In the genomic region with DNA sequence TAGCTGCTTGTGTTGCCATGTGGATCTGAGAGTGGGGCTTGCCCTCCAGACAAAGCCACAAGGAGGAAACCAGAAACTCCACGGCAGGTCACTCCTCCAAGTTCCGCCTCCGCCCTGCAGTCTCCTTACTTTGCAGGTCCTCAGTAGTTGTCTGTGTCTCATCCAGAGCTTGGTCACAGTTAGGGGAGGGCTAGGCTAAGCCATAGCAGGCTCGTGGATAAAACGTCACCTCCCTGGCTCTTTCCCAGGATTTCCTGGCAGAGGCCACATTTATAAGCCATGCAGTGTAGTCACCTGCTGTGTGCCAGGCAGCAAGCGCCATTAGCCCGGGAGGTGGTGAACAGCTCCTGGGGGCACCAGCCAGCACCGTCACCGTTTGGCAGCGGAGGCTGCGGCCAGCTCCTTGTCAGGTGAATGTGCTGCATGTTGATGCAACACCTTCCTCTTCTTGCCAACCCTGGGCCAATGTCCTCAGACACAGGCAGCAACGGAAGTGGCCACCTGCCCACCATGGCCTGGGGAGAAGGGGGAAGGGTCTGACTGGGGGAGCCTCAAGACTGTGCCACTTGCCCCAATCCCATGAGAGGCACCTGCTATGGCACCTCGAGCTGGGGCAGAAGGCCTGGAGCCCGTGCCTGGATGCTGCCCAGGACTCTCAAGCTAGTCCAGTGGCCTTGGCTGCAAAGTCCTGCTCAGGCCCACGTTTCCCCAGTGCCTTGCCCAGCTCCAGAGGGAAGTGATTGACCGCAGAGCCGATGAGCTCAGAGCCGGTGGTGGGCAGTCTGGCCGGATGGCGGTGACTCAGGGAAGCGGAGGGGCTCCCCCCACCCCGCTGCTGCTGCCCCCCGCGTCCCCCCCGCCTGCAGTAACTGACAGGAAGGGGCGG, we compare ENCODE assay signal across 8 cellular contexts. TPM values are rescaled to one million over a fixed set of nuclear protein-coding genes. Genes with fewer than 3 reads are reported as not detected.
DNase-seq lines count a peak whose midpoint lies in the region; ATAC-seq and TF ChIP-seq lines count a peak whose summit lies in the region.

No MANE protein-coding gene starts in this region.

- H3K4me3 ChIP-seq in IMR-90 (ENCODE audit: insufficient read depth, low read depth, low read length) (no peak overlapping the region), astrocyte of the spinal cord (ENCODE audit: low read depth, low read length) (no peak overlapping the region), liver (ENCODE audit: low read depth in 1 of 3, low read length in 3 of 3) (no peak overlapping the region), thoracic aorta (peak overlapping the region; percentile 36)

- H3K79me1 ChIP-seq in IMR-90 (ENCODE audit: low read depth in 1 of 2, low read length in 2 of 2), result no peaks in the 10 kb centered on the region

- ATAC-seq in IMR-90 (ENCODE audit: low read depth), result peak; percentile 62
- peak; percentile 90 for ATAC-seq in SK-N-SH treated with all-trans-retinoic acid at 6 μM for 48 hours
- ATAC-seq in thoracic aorta (ENCODE audit: insufficient number of reproducible peaks, low FRiP score, low read depth), result no peak
- ATAC-seq in GM18870 (IDR thresholded peaks at IDR 0.05; ENCODE audit: unreplicated experiment), result no peak
- no peak for ATAC-seq in HG03342 (IDR thresholded peaks at IDR 0.05; ENCODE audit: unreplicated experiment)

- no peak overlapping the region for H3K18ac ChIP-seq in IMR-90 (ENCODE audit: low read depth, low read length)

- intact Hi-C loops in IMR-90 (cut with micrococcal nuclease), result no loop called here

- H3K4me1 ChIP-seq in IMR-90 (ENCODE audit: control insufficient read depth, insufficient read depth, low read length) (no peaks in the 10 kb centered on the region), liver (ENCODE audit: control insufficient read depth in 4 of 4, insufficient read depth in 4 of 4, low read length in 3 of 4) (peaks cover 4 to 17% (median 11%) of the 10 kb centered on the region in 4 donors), thoracic aorta (ENCODE audit: control insufficient read depth in 1 of 2, low read depth in 2 of 2) (peaks cover 9 to 16% of the 10 kb centered on the region in 2 donors)

- no peak overlapping the region for H2AFZ ChIP-seq in IMR-90 (replicated peaks; ENCODE audit: low read length, poor library complexity)

- H2BK5ac ChIP-seq in IMR-90 (ENCODE audit: low read depth, low read length, poor library complexity, severe bottlenecking), result no peak overlapping the region

- POLR2A ChIA-PET in IMR-90 (lab: Charles Lee; ENCODE audit: unreplicated experiment), result no interaction called here

- DNase-seq in C1 segment of cervical spinal cord (lab: John Stamatoyannopoulos, UW) (peak in 9 of 14 donors; percentile 9 to 81 (median 21)), IMR-90 (peak; percentile 47), astrocyte of the spinal cord (ENCODE audit: low read depth, low spot score) (peak; percentile 64), thoracic aorta (ENCODE audit: low spot score) (no peak)

- BruUV-seq in IMR-90 (replicated peaks; lab: Mats Ljungman, UMichigan), result no TSS peak

- peaks cover 49% of the 10 kb centered on the region for H3K27me3 ChIP-seq in IMR-90 (ENCODE audit: control insufficient read depth, insufficient read depth, low read length)
- peaks cover 0 to 1% (median 0%) of the 10 kb centered on the region in 4 donors for H3K27me3 ChIP-seq in liver (ENCODE audit: control insufficient read depth in 4 of 4, insufficient read depth in 4 of 4, low read length in 3 of 4)
- peaks cover 5% of the 10 kb centered on the region for H3K27me3 ChIP-seq in thoracic aorta (replicated peaks; ENCODE audit: insufficient read depth)

- no peak overlapping the region for H3K4ac ChIP-seq in IMR-90 (ENCODE audit: low read depth, low read length)

- H3K27ac ChIP-seq in IMR-90 (ENCODE audit: insufficient read depth, low read length) (no peak overlapping the region), liver (ENCODE audit: low read depth in 1 of 2, low read length in 2 of 2) (peak overlapping the region; percentile 58 to 66), thoracic aorta (no peak overlapping the region)

- 77% methylated on average over 8 of the region's 26 CpGs; no CpG with 5 or more reads in 1 of the 2 experiments for WGBS in IMR-90 (ENCODE audit: extremely low coverage in 2 of 2, insufficient read length in 1 of 2), 2 experiments
- WGBS in liver, result 33% methylated on average over 26 of the region's 26 CpGs

- no peak overlapping the region; the same call in 1 of the 2 replicates for H2AK5ac ChIP-seq in IMR-90 (ENCODE audit: low read depth, low read length)

- H3K36me3 ChIP-seq in IMR-90 (ENCODE audit: control insufficient read depth, insufficient read depth, low read length), result no peaks in the 10 kb centered on the region
- no peaks in the 10 kb centered on the region for H3K36me3 ChIP-seq in liver (ENCODE audit: control insufficient read depth in 4 of 4, insufficient read depth in 3 of 4, low read depth in 1 of 4, low read length in 3 of 4)
- no peaks in the 10 kb centered on the region for H3K36me3 ChIP-seq in thoracic aorta

- H3K4me2 ChIP-seq in IMR-90 (ENCODE audit: low read depth, low read length), result no peak overlapping the region

- H2AK9ac ChIP-seq in IMR-90 (replicated peaks; ENCODE audit: low read depth, low read length, poor library complexity), result no peak overlapping the region

- CTCF ChIA-PET in IMR-90 (lab: Yijun Ruan, JAX), result interaction anchor here (1.1 kb wide), 1 partner anchor 13 kb away, joined by 3 read pairs; no protein-coding TSS in a partner anchor

- no peak overlapping the region for H2BK20ac ChIP-seq in IMR-90 (ENCODE audit: low read depth, low read length)

- dilution Hi-C loops in IMR-90 (cut with HindIII; ENCODE audit: low sequenced_read_pairs, unreplicated experiment), result no loop called here

- no peaks in the 10 kb centered on the region for H3K9me1 ChIP-seq in IMR-90 (ENCODE audit: insufficient read depth, low read length)

- H3K9ac ChIP-seq in IMR-90 (ENCODE audit: low read depth, low read length), result no peak overlapping the region
- no peak overlapping the region for H3K9ac ChIP-seq in liver (ENCODE audit: low read depth in 1 of 2, low read length in 2 of 2)

- no peak overlapping the region for H4K5ac ChIP-seq in IMR-90 (ENCODE audit: low read depth, low read length)

- H3K23ac ChIP-seq in IMR-90 (ENCODE audit: low read depth, low read length), result no peak overlapping the region

- H3K9me3 ChIP-seq in IMR-90 (ENCODE audit: control insufficient read depth, insufficient read depth, low read length), result no peaks in the 10 kb centered on the region
- no peaks in the 10 kb centered on the region for H3K9me3 ChIP-seq in liver (ENCODE audit: control insufficient read depth in 4 of 4, low read length in 3 of 4)
- H3K9me3 ChIP-seq in thoracic aorta, result no peaks in the 10 kb centered on the region

- H2BK15ac ChIP-seq in IMR-90 (ENCODE audit: low read depth, low read length), result no peak overlapping the region

- TF ChIP-seq RAD21 in IMR-90 (IDR thresholded peaks at IDR 0.05; ENCODE audit: low read length), result no peak
- TF ChIP-seq RAD21 in liver (IDR thresholded peaks at IDR 0.05), result no peak

- H3K14ac ChIP-seq in IMR-90 (replicated peaks; ENCODE audit: low read depth, low read length), result no peak overlapping the region

- TF ChIP-seq CTCF in IMR-90 (conservative IDR thresholded peaks at IDR 0.05; ENCODE audit: low read depth, low read length), result no peak
- TF ChIP-seq CTCF in astrocyte of the spinal cord (IDR thresholded peaks at IDR 0.05; ENCODE audit: low read depth, low read length), result no peak
- no peak for TF ChIP-seq CTCF in liver (IDR thresholded peaks at IDR 0.05; ENCODE audit: low read depth, low read length, missing input control)
- TF ChIP-seq CTCF in thoracic aorta (IDR thresholded peaks at IDR 0.05), result no peak

- H4K91ac ChIP-seq in IMR-90 (ENCODE audit: insufficient read depth, low read depth, low read length), result no peak overlapping the region

- TF ChIP-seq POLR2A in IMR-90 (IDR thresholded peaks at IDR 0.05; ENCODE audit: low read depth, low read length), result no peak

- H4K20me1 ChIP-seq in IMR-90 (ENCODE audit: insufficient read depth, low read length), result no peaks in the 10 kb centered on the region

- in situ Hi-C loops in IMR-90 (cut with MboI; ENCODE audit: low sequenced_read_pairs), result loop anchor here (25.0 kb wide), 1 partner anchor 316 kb away; no protein-coding TSS in a partner anchor
- in situ Hi-C loops in astrocyte of the spinal cord (cut with HindIII; ENCODE audit: low sequenced_read_pairs), result no loop called here

- no peak overlapping the region for H4K8ac ChIP-seq in IMR-90 (ENCODE audit: low read depth in 2 of 2, low read length in 2 of 2)

- no peak overlapping the region for H2BK120ac ChIP-seq in IMR-90 (ENCODE audit: low read depth, low read length)

- no peak overlapping the region for H3K56ac ChIP-seq in IMR-90 (ENCODE audit: extremely low read depth, insufficient read depth, low read length)

TF ChIP-seq in IMR-90, 13 proteins besides CTCF, POLR2A, EP300 and RAD21 (continues in another document):
- no peak for TF ChIP-seq MAZ (IDR thresholded peaks at IDR 0.05; ENCODE audit: borderline replicate concordance, low read depth, low read length)
- TF ChIP-seq RCOR1 (IDR thresholded peaks at IDR 0.05; ENCODE audit: insufficient replicate concordance, low read length), result no peak

TF ChIP-seq in SK-N-SH treated with all-trans-retinoic acid at 6 μM for 48 hours, 23 proteins besides CTCF, POLR2A, EP300 and RAD21 (continues in another document):
- TF ChIP-seq SNAI2 (CRISPR knock-in tag; IDR thresholded peaks at IDR 0.05) (no peak), ESRRG (CRISPR knock-in tag; IDR thresholded peaks at IDR 0.05) (no peak), ZFP3 (CRISPR knock-in tag; IDR thresholded peaks at IDR 0.05) (no peak)

TF ChIP-seq in liver, 16 proteins besides CTCF, POLR2A, EP300 and RAD21:
- peak; percentile 29 to 54 for TF ChIP-seq RXRA (IDR thresholded peaks at IDR 0.05)
- TF ChIP-seq GABPA (IDR thresholded peaks at IDR 0.05 in 1 of 2, conservative IDR thresholded peaks at IDR 0.05 in 1 of 2), result no peak
- TF ChIP-seq HNF4A (conservative IDR thresholded peaks at IDR 0.05), result peak in 1 of 2 donors; percentile 33
- TF ChIP-seq YY1 (IDR thresholded peaks at IDR 0.05), result peak; percentile 36

RNA-seq across cellular contexts. Expression of a gene that starts 39.0 kb away (rescaled TPM):
- 0.56 and 0.72 TPM in 2 replicates for total RNA-seq in IMR-90 (2012; rRNA removed)
- 1.1 and 1.5 TPM in 2 replicates for polyA plus RNA-seq in IMR-90 (2012; rRNA removed)
- 1.1 TPM in 2 replicates for polyA plus RNA-seq in IMR-90 (2012; cell fraction: cytosol; rRNA removed)
- 2.1 and 5.3 TPM in 2 replicates for polyA plus RNA-seq in IMR-90 (2012; cell fraction: nucleus; rRNA removed; ENCODE audit: low replicate concordance)
- 1 to 10 TPM; 1.7 to 3.5 TPM for total RNA-seq in liver
- polyA plus RNA-seq in liver, result 1 to 10 TPM; 1.3 to 4.3 TPM
- 10 to 100 TPM; 22.1 to 26.0 TPM for total RNA-seq in thoracic aorta

Comparison
In these comparisons a context has a peak if more than half of its experiments do, and no peak if none do; other contexts are left out.
1. ATAC-seq: peak in IMR-90 (single experiment) and SK-N-SH treated with all-trans-retinoic acid at 6 μM for 48 hours (single experiment); none in thoracic aorta (single experiment), GM18870 (single experiment) and HG03342 (single experiment).
2. H3K27ac ChIP-seq: peak in liver (2 of 2); none in IMR-90 (single experiment) and thoracic aorta (0 of 2).
3. RNA of a gene that starts 39.0 kb away (total RNA-seq): 22.1 to 26.0 TPM in thoracic aorta; 1.7 to 3.5 TPM in liver and 0.56 to 0.72 TPM in IMR-90; every median in the first group is over 4 times any median in the second.